1 cellular context compared by ENCODE assay signal in genomic region chr6:107493158-107494057, GRCh38.
A peak's percentile ranks its signal among the peaks of the same experiment; 100 is the strongest.
TF ChIP-seq lines count a peak whose summit lies in the region.

No MANE protein-coding gene starts in this region.

TF ChIP-seq in HEK293, 187 proteins besides CTCF, POLR2A, EP300 and RAD21 (continued from another document and continues in another):
- TF ChIP-seq ZBTB44 (tag by site-specific recombination; IDR thresholded peaks at IDR 0.05), result peak; percentile 5; the same call in 1 of the 2 replicates
- peak; percentile 96 for TF ChIP-seq ZBTB17 (tag by site-specific recombination; IDR thresholded peaks at IDR 0.05)
- TF ChIP-seq ZNF416 (tag by site-specific recombination; IDR thresholded peaks at IDR 0.05), result no peak
- peak; percentile 91; the same call in 1 of the 2 replicates for TF ChIP-seq ZNF664 (tag by site-specific recombination; IDR thresholded peaks at IDR 0.05)
- peak; percentile 46; the same call in 1 of the 2 replicates for TF ChIP-seq ZNF391 (tag by site-specific recombination; IDR thresholded peaks at IDR 0.05; ENCODE audit: borderline replicate concordance, low read depth)
- TF ChIP-seq, protein P1, sequence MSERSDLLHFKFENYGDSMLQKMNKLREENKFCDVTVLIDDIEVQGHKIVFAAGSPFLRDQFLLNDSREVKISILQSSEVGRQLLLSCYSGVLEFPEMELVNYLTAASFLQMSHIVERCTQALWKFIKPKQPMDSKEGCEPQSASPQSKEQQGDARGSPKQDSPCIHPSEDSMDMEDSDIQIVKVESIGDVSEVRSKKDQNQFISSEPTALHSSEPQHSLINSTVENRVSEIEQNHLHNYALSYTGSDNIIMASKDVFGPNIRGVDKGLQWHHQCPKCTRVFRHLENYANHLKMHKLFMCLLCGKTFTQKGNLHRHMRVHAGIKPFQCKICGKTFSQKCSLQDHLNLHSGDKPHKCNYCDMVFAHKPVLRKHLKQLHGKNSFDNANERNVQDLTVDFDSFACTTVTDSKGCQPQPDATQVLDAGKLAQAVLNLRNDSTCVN (tag by site-specific recombination; optimal IDR thresholded peaks at IDR 0.05), result no peak
- peak; percentile 76 for TF ChIP-seq GLIS2 (tag by site-specific recombination; IDR thresholded peaks at IDR 0.05)
- peak; percentile 65; the same call in 1 of the 2 replicates for TF ChIP-seq BCL11B (tag by site-specific recombination; IDR thresholded peaks at IDR 0.05; ENCODE audit: low read depth)
- TF ChIP-seq ZNF621 (tag by site-specific recombination; IDR thresholded peaks at IDR 0.05), result no peak
- TF ChIP-seq ZNF658 (tag by site-specific recombination; IDR thresholded peaks at IDR 0.05), result no peak
- TF ChIP-seq ZNF274 (IDR thresholded peaks at IDR 0.05; ENCODE audit: low read length), result no peak
- TF ChIP-seq ZNF274 (tag by site-specific recombination; IDR thresholded peaks at IDR 0.05; ENCODE audit: borderline replicate concordance), result no peak
- no peak for TF ChIP-seq ZBTB7A (tag by site-specific recombination; IDR thresholded peaks at IDR 0.05; ENCODE audit: low read depth)
- no peak for TF ChIP-seq AEBP2 (tag by site-specific recombination; IDR thresholded peaks at IDR 0.05; ENCODE audit: borderline replicate concordance)
- TF ChIP-seq ZNF24 (tag by site-specific recombination; IDR thresholded peaks at IDR 0.05), result peak; percentile 60; the same call in 1 of the 2 replicates
- no peak for TF ChIP-seq ZNF670 (tag by site-specific recombination; IDR thresholded peaks at IDR 0.05; ENCODE audit: low read depth)
- TF ChIP-seq BCL11A (tag by site-specific recombination; IDR thresholded peaks at IDR 0.05; ENCODE audit: low read depth), result peak; percentile 88
- TF ChIP-seq ZNF830 (tag by site-specific recombination; IDR thresholded peaks at IDR 0.05; ENCODE audit: low read depth), result no peak
- no peak for TF ChIP-seq ZNF114 (tag by site-specific recombination; IDR thresholded peaks at IDR 0.05)
- TF ChIP-seq OVOL3 (tag by site-specific recombination; IDR thresholded peaks at IDR 0.05), result peak; percentile 79; the same call in 1 of the 2 replicates
- TF ChIP-seq ZFHX2 (tag by site-specific recombination; conservative IDR thresholded peaks at IDR 0.05), result no peak
- TF ChIP-seq, protein P2, sequence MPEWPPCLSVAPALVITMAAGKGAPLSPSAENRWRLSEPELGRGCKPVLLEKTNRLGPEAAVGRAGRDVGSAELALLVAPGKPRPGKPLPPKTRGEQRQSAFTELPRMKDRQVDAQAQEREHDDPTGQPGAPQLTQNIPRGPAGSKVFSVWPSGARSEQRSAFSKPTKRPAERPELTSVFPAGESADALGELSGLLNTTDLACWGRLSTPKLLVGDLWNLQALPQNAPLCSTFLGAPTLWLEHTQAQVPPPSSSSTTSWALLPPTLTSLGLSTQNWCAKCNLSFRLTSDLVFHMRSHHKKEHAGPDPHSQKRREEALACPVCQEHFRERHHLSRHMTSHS (tag by site-specific recombination; IDR thresholded peaks at IDR 0.05), result no peak
- no peak for TF ChIP-seq ZNF510 (tag by site-specific recombination; IDR thresholded peaks at IDR 0.05; ENCODE audit: insufficient replicate concordance)
- peak; percentile 70 for TF ChIP-seq WT1 (tag by site-specific recombination; IDR thresholded peaks at IDR 0.05)
- peak; percentile 73; the same call in 1 of the 2 replicates for TF ChIP-seq TCF7L2 (IDR thresholded peaks at IDR 0.05; ENCODE audit: borderline replicate concordance, low read depth, low read length)
- TF ChIP-seq, protein P3, sequence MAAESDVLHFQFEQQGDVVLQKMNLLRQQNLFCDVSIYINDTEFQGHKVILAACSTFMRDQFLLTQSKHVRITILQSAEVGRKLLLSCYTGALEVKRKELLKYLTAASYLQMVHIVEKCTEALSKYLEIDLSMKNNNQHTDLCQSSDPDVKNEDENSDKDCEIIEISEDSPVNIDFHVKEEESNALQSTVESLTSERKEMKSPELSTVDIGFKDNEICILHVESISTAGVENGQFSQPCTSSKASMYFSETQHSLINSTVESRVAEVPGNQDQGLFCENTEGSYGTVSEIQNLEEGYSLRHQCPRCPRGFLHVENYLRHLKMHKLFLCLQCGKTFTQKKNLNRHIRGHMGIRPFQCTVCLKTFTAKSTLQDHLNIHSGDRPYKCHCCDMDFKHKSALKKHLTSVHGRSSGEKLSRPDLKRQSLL (tag by site-specific recombination; IDR thresholded peaks at IDR 0.05), result no peak
- TF ChIP-seq ZNF354C (tag by site-specific recombination; IDR thresholded peaks at IDR 0.05; ENCODE audit: borderline replicate concordance, low read depth), result no peak
- no peak for TF ChIP-seq ZNF324 (tag by site-specific recombination; IDR thresholded peaks at IDR 0.05)
- TF ChIP-seq MEIS1 (CRISPR knock-in tag; IDR thresholded peaks at IDR 0.05; ENCODE audit: borderline replicate concordance), result no peak
- peak; percentile 99 for TF ChIP-seq GFI1B (tag by site-specific recombination; IDR thresholded peaks at IDR 0.05)
- TF ChIP-seq ZNF433 (tag by site-specific recombination; IDR thresholded peaks at IDR 0.05; ENCODE audit: low read depth), result no peak
- TF ChIP-seq ZNF292 (tag by site-specific recombination; IDR thresholded peaks at IDR 0.05; ENCODE audit: borderline replicate concordance, low read depth), result no peak
- TF ChIP-seq ZNF404 (tag by site-specific recombination; IDR thresholded peaks at IDR 0.05), result no peak
- TF ChIP-seq ZNF629 (tag by site-specific recombination; IDR thresholded peaks at IDR 0.05), result peak; percentile 67; the same call in 1 of the 2 replicates
- peak; percentile 97 for TF ChIP-seq ZNF843 (tag by site-specific recombination; IDR thresholded peaks at IDR 0.05)
- TF ChIP-seq KLF16 (tag by site-specific recombination; IDR thresholded peaks at IDR 0.05), result no peak; the same call in 1 of the 2 replicates
- TF ChIP-seq, protein P4, sequence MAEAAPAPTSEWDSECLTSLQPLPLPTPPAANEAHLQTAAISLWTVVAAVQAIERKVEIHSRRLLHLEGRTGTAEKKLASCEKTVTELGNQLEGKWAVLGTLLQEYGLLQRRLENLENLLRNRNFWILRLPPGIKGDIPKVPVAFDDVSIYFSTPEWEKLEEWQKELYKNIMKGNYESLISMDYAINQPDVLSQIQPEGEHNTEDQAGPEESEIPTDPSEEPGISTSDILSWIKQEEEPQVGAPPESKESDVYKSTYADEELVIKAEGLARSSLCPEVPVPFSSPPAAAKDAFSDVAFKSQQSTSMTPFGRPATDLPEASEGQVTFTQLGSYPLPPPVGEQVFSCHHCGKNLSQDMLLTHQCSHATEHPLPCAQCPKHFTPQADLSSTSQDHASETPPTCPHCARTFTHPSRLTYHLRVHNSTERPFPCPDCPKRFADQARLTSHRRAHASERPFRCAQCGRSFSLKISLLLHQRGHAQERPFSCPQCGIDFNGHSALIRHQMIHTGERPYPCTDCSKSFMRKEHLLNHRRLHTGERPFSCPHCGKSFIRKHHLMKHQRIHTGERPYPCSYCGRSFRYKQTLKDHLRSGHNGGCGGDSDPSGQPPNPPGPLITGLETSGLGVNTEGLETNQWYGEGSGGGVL (tag by site-specific recombination; IDR thresholded peaks at IDR 0.05), result peak; percentile 91
- TF ChIP-seq ZNF501 (tag by site-specific recombination; IDR thresholded peaks at IDR 0.05), result peak; percentile 94
- TF ChIP-seq HOXD13 (CRISPR knock-in tag; IDR thresholded peaks at IDR 0.05; ENCODE audit: borderline replicate concordance), result peak; percentile 70; the same call in 1 of the 2 replicates
- no peak for TF ChIP-seq ZNF514 (tag by site-specific recombination; IDR thresholded peaks at IDR 0.05)
- TF ChIP-seq ZNF660 (tag by site-specific recombination; IDR thresholded peaks at IDR 0.05), result no peak
- TF ChIP-seq, protein P5, sequence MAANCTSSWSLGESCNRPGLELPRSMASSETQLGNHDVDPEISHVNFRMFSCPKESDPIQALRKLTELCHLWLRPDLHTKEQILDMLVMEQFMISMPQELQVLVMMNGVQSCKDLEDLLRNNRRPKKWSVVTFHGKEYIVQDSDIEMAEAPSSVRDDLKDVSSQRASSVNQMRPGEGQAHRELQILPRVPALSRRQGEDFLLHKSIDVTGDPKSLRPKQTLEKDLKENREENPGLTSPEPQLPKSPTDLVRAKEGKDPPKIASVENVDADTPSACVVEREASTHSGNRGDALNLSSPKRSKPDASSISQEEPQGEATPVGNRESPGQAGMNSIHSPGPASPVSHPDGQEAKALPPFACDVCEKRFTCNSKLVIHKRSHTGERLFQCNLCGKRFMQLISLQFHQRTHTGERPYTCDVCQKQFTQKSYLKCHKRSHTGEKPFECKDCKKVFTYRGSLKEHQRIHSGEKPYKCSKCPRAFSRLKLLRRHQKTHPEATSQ (tag by site-specific recombination; IDR thresholded peaks at IDR 0.05), result no peak
- TF ChIP-seq GLIS1 (tag by site-specific recombination; IDR thresholded peaks at IDR 0.05), result peak; percentile 87
- TF ChIP-seq ZSCAN23 (tag by site-specific recombination; IDR thresholded peaks at IDR 0.05), result no peak
- no peak for TF ChIP-seq KLF9 (tag by site-specific recombination; IDR thresholded peaks at IDR 0.05; ENCODE audit: low read depth)
- TF ChIP-seq ZBTB8A (tag by site-specific recombination; IDR thresholded peaks at IDR 0.05), result peak; percentile 82
- no peak for TF ChIP-seq KLF1 (tag by site-specific recombination; IDR thresholded peaks at IDR 0.05)
- TF ChIP-seq ZNF544 (tag by site-specific recombination; IDR thresholded peaks at IDR 0.05), result no peak
- TF ChIP-seq ZNF701 (tag by site-specific recombination; IDR thresholded peaks at IDR 0.05), result no peak
- TF ChIP-seq, protein P6, sequence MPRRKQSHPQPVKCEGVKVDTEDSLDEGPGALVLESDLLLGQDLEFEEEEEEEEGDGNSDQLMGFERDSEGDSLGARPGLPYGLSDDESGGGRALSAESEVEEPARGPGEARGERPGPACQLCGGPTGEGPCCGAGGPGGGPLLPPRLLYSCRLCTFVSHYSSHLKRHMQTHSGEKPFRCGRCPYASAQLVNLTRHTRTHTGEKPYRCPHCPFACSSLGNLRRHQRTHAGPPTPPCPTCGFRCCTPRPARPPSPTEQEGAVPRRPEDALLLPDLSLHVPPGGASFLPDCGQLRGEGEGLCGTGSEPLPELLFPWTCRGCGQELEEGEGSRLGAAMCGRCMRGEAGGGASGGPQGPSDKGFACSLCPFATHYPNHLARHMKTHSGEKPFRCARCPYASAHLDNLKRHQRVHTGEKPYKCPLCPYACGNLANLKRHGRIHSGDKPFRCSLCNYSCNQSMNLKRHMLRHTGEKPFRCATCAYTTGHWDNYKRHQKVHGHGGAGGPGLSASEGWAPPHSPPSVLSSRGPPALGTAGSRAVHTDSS (tag by site-specific recombination; IDR thresholded peaks at IDR 0.05), result 0 out of 2 replicates have a peak, but pooled peaks have one; percentile 24
- TF ChIP-seq ZNF148 (tag by site-specific recombination; IDR thresholded peaks at IDR 0.05; ENCODE audit: borderline replicate concordance), result no peak
- TF ChIP-seq ZNF596 (tag by site-specific recombination; IDR thresholded peaks at IDR 0.05), result peak; percentile 89
- TF ChIP-seq ZNF560 (tag by site-specific recombination; IDR thresholded peaks at IDR 0.05; ENCODE audit: borderline replicate concordance), result no peak
- TF ChIP-seq MZF1 (tag by site-specific recombination; IDR thresholded peaks at IDR 0.05; ENCODE audit: borderline replicate concordance), result peak; percentile 96
- peak; percentile 96 for TF ChIP-seq SP7 (tag by site-specific recombination; IDR thresholded peaks at IDR 0.05)
- no peak for TF ChIP-seq SP2 (tag by site-specific recombination; IDR thresholded peaks at IDR 0.05)
- no peak for TF ChIP-seq ZNF571 (tag by site-specific recombination; IDR thresholded peaks at IDR 0.05)
